In genomic region chr2:66322481-66322880, GRCh38 we compare ENCODE assay signal across 24 cellular contexts.
"Had no signal": no experiment of that assay in that cellular context is flagged by ENCODE, and none has a peak within 500 bp of the region (broad histone marks: within the 10 kb centered on the region; RNA-seq: fewer than 3 reads in every experiment).

No MANE protein-coding gene starts in this region.

- H3K27ac ChIP-seq: breast epithelium had no signal

- DNase-seq: activated CD4-positive, alpha-beta memory T cell treated with anti-CD3 and anti-CD28 coated beads for 36 hours; activated CD4-positive, alpha-beta T cell treated with anti-CD3 and anti-CD28 coated beads, Interleukin-2, amount 10 ng/mL, durations not matched to agents 7 days and 5 days; activated CD4-positive, CD25-positive, alpha-beta regulatory T cell; activated gamma-delta T cell; activated naive CD4-positive, alpha-beta T cell treated with anti-CD3 and anti-CD28 coated beads for 36 hours; activated naive CD8-positive, alpha-beta T cell treated with anti-CD3 and anti-CD28 coated beads for 36 hours; activated T-cell treated with anti-CD3 and anti-CD28 coated beads for 4 hours; activated T-cell treated with anti-CD3 and anti-CD28 coated beads, Interleukin-2, amount 50 U/mL, for 48 hours; KG1; NCI-H1092; NCI-H1417; NCI-H1930; NCI-H2171; NCI-H345; NCI-H510A; NCI-H526 treated with DMSO at 0.1 percent for 48 hours; NCI-H82; SIG-M5; T-cell; T-helper 2 cell; T1000 had no signal

- H3K4me3 Mint-ChIP-seq: activated CD4-positive, alpha-beta memory T cell treated with anti-CD3 and anti-CD28 coated beads for 36 hours; activated CD4-positive, alpha-beta T cell treated with anti-CD3 and anti-CD28 coated beads, Interleukin-2, amount 10 ng/mL, durations not matched to agents 7 days and 5 days; activated naive CD4-positive, alpha-beta T cell treated with anti-CD3 and anti-CD28 coated beads for 36 hours; activated naive CD8-positive, alpha-beta T cell treated with anti-CD3 and anti-CD28 coated beads for 36 hours; activated T-helper 17 cell treated with anti-CD3 and anti-CD28 coated beads, Interleukin-2, amount 50 U/mL, for 72 hours; T-cell had no signal

- H3K27me3 ChIP-seq: breast epithelium had no signal

- H3K27me3 Mint-ChIP-seq: activated CD4-positive, alpha-beta memory T cell treated with anti-CD3 and anti-CD28 coated beads for 36 hours; activated CD4-positive, alpha-beta T cell treated with anti-CD3 and anti-CD28 coated beads, Interleukin-2, amount 10 ng/mL, durations not matched to agents 7 days and 5 days; activated naive CD8-positive, alpha-beta T cell treated with anti-CD3 and anti-CD28 coated beads for 36 hours; activated T-helper 17 cell treated with anti-CD3 and anti-CD28 coated beads, Interleukin-2, amount 50 U/mL, for 72 hours; T-cell had no signal

- H3K27ac Mint-ChIP-seq: activated CD4-positive, alpha-beta memory T cell treated with anti-CD3 and anti-CD28 coated beads for 36 hours; activated CD4-positive, alpha-beta T cell treated with anti-CD3 and anti-CD28 coated beads, Interleukin-2, amount 10 ng/mL, durations not matched to agents 7 days and 5 days; activated naive CD4-positive, alpha-beta T cell treated with anti-CD3 and anti-CD28 coated beads for 36 hours; activated naive CD8-positive, alpha-beta T cell treated with anti-CD3 and anti-CD28 coated beads for 36 hours; activated T-helper 17 cell treated with anti-CD3 and anti-CD28 coated beads, Interleukin-2, amount 50 U/mL, for 72 hours; T-cell had no signal

- H3K9me3 Mint-ChIP-seq: activated CD4-positive, alpha-beta T cell treated with anti-CD3 and anti-CD28 coated beads, Interleukin-2, amount 10 ng/mL, durations not matched to agents 7 days and 5 days; activated naive CD8-positive, alpha-beta T cell treated with anti-CD3 and anti-CD28 coated beads for 36 hours had no signal

- H3K4me1 Mint-ChIP-seq: activated CD4-positive, alpha-beta T cell treated with anti-CD3 and anti-CD28 coated beads, Interleukin-2, amount 10 ng/mL, durations not matched to agents 7 days and 5 days; activated naive CD8-positive, alpha-beta T cell treated with anti-CD3 and anti-CD28 coated beads for 36 hours; activated T-helper 17 cell treated with anti-CD3 and anti-CD28 coated beads, Interleukin-2, amount 50 U/mL, for 72 hours; T-cell had no signal

- H3K36me3 Mint-ChIP-seq: activated CD4-positive, alpha-beta memory T cell treated with anti-CD3 and anti-CD28 coated beads for 36 hours; activated naive CD8-positive, alpha-beta T cell treated with anti-CD3 and anti-CD28 coated beads for 36 hours; T-cell had no signal

- ATAC-seq: activated T-helper 17 cell treated with anti-CD3 and anti-CD28 coated beads, Interleukin-2, amount 50 U/mL, for 72 hours; T-cell had no signal

- H3K4me3 ChIP-seq: breast epithelium, SK-N-MC had no signal

- H3K9me3 ChIP-seq: breast epithelium had no signal

- H3K4me1 ChIP-seq: breast epithelium had no signal

- H3K36me3 ChIP-seq: breast epithelium had no signal
